ENCODE assay signal across 16 cellular contexts in the genomic region with DNA sequence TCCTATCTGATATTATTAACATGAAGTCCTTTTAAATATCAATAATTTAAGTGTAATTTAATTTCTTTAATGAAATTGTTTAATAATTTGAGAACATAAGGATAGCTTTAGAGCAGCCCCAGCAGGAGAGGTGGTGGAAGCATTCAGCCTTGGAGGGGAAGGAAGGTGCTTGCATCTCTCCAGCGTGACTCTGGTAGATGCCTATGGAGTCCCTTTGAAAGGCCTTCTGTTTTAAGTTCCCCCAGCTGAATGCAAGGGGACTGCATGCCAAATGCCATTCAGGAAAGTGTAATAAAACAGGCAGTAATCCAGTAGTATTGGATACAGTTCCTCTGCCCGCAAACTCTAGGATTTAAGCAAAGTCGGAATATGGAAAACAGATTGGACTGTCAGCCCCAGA.
"Had no signal": no experiment of that assay in that cellular context is flagged by ENCODE, and none has a peak within 500 bp of the region (broad histone marks: within the 10 kb centered on the region; RNA-seq: fewer than 3 reads in every experiment).

No MANE protein-coding gene starts in this region.

- DNase-seq: KBM-7, MV-4-11, NCI-H1048, NCI-H1105, NCI-H1417, NCI-H146, NCI-H1694 treated with DMSO at 0.1 percent for 48 hours, NCI-H1930, NCI-H2081, NCI-H2107, NCI-H2227 treated with DMSO at 0.1 percent for 48 hours, NCI-H524, NCI-H526 treated with DMSO at 0.1 percent for 48 hours, NCI-H774, SHP77 had no signal

- H3K27ac ChIP-seq: RWPE1 had no signal
